In the genomic region with DNA sequence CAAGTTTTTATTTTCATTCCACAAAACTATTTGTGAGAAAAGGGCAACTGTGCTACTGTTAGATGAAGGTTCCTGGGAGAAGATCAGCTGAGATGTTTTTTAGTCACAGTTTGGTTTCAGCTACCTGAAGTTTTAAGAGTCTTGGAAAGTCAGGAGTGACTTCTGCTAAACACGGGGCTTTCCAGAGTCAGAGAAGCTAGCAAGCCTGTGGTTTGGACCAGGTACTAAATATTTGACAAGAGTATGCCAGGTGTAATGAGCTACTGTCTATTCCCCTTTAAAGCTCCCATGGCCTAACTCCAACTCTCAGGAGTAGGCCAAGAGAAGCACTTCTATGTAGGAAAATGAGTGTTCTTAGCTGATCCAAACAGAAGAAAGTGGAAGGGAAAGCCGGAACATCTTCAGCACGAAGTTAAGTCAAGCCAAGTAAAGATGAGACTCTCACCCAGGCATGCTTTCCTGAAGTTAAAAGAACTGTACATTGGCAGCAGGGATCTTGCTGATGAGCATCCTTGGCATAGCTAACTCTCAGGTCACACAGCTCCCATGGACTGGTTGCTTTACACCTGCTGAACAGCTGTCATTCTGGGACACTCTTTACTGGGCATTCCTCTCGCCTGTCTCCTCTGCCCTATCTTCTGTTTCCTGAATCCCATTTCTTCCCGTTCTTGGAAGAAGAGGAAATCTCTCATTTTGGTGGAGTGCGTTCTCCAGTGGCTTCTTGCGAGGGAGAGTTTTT, we compare ENCODE assay signal across 28 cellular contexts. TPM values are rescaled to one million over a fixed set of nuclear protein-coding genes. Genes with fewer than 3 reads are reported as not detected.
A peak's percentile ranks its signal among the peaks of the same experiment; 100 is the strongest.
DNase-seq lines count a peak whose midpoint lies in the region; FAIRE-seq and TF ChIP-seq lines count a peak whose summit lies in the region.
"Had no signal": no experiment of that assay in that cellular context is flagged by ENCODE, and none has a peak within 500 bp of the region (broad histone marks: within the 10 kb centered on the region; RNA-seq: fewer than 3 reads in every experiment).

No MANE protein-coding gene starts in this region.

- peak overlapping the region; percentile 12 for H3K18ac ChIP-seq in mesendoderm (ENCODE audit: low read length)

- WGBS in mesendoderm (ENCODE audit: extremely low coverage, insufficient coverage, low lambda C conversion rate): no CpG with 5 or more reads among the region's 7 CpGs

- TF ChIP-seq CTCF in bronchial epithelial cell (IDR thresholded peaks at IDR 0.05; ENCODE audit: insufficient read depth, low read length, severe bottlenecking) (no peak), GM10266 (IDR thresholded peaks at IDR 0.05; ENCODE audit: control insufficient read depth, insufficient read depth, low read depth, missing control alignments) (no peak)

- H3K79me1 ChIP-seq in mesendoderm (ENCODE audit: low read length): no peaks in the 10 kb centered on the region

- no peak overlapping the region for H3K9ac ChIP-seq in mesendoderm (ENCODE audit: low read length)

- DNase-seq in NCI-H2196 treated with DMSO at 0.1 percent for 48 hours (lab: John Stamatoyannopoulos, UW; ENCODE audit: unreplicated experiment) (peak; percentile 26), NCI-H2196 (lab: John Stamatoyannopoulos, UW; ENCODE audit: unreplicated experiment) (no peak), bronchial epithelial cell (ENCODE audit: low read depth) (peak; percentile 59), mesendoderm (no peak), GM10266 (ENCODE audit: extremely low spot score) (no peak), NCI-H526 treated with DMSO at 0.1 percent for 48 hours (lab: John Stamatoyannopoulos, UW) (no peak), NCI-H1694 (lab: John Stamatoyannopoulos, UW) (no peak), A172 (ENCODE audit: low spot score) (no peak)
- DNase-seq: activated CD4-positive, alpha-beta T cell treated with anti-CD3 and anti-CD28 coated beads, Interleukin-2, amount 10 ng/mL, durations not matched to agents 24 days and 14 days; activated CD8-positive, alpha-beta memory T cell treated with anti-CD3 and anti-CD28 coated beads, Interleukin-2, amount 10 ng/mL, durations not matched to agents 7 days and 5 days; DND-41; effector memory CD4-positive, alpha-beta T cell; NCI-H1417 treated with DMSO at 0.1 percent for 48 hours; NCI-H2171 treated with DMSO at 0.1 percent for 48 hours; NCI-H774; SHP77 treated with DMSO at 0.1 percent for 48 hours; stimulated activated naive CD8-positive, alpha-beta T cell treated with anti-CD3 and anti-CD28 coated beads, Interleukin-15, amount 100 ng/mL, for 72 hours; T-cell had no signal

- H3K4me2 ChIP-seq in mesendoderm (ENCODE audit: low read length): no peak overlapping the region

- H3K4me1 ChIP-seq in mesendoderm (ENCODE audit: control insufficient read depth, low read depth, low read length): peaks cover 3% of the 10 kb centered on the region

- no peaks in the 10 kb centered on the region for H3K36me3 ChIP-seq in bronchial epithelial cell (ENCODE audit: control insufficient read depth, insufficient read depth, low read length)
- H3K36me3 ChIP-seq in mesendoderm (ENCODE audit: control insufficient read depth, insufficient read depth, low read length): no peaks in the 10 kb centered on the region
- H3K36me3 ChIP-seq: esophagus muscularis mucosa, right atrium auricular region, tibial nerve had no signal

- H3K79me2 ChIP-seq in mesendoderm (ENCODE audit: control insufficient read depth, insufficient read depth, low read length): no peaks in the 10 kb centered on the region

- no peak overlapping the region for H3K27ac ChIP-seq in mesendoderm (ENCODE audit: low read depth, low read length)
- H3K27ac ChIP-seq: 22Rv1, esophagus muscularis mucosa, HL-60, right atrium auricular region, tibial nerve had no signal

- FAIRE-seq in bronchial epithelial cell (lab: Jason Lieb, UNC): no peak
- FAIRE-seq: colon, H54 had no signal

- H2BK15ac ChIP-seq in mesendoderm (replicated peaks; ENCODE audit: low read depth): no peak overlapping the region

- no peaks in the 10 kb centered on the region for H3K27me3 ChIP-seq in bronchial epithelial cell (ENCODE audit: control insufficient read depth, insufficient read depth, low read length)
- H3K27me3 ChIP-seq in mesendoderm (ENCODE audit: insufficient read depth, low read length, poor library complexity): no peaks in the 10 kb centered on the region
- H3K27me3 ChIP-seq: esophagus muscularis mucosa, right atrium auricular region, tibial nerve had no signal

- H3K4me3 ChIP-seq in bronchial epithelial cell (ENCODE audit: low read depth, low read length): no peak overlapping the region
- no peak overlapping the region for H3K4me3 ChIP-seq in mesendoderm (ENCODE audit: low read length)
- H3K4me3 ChIP-seq: esophagus muscularis mucosa, right atrium auricular region, tibial nerve had no signal

- H3K23ac ChIP-seq in mesendoderm (ENCODE audit: low read length): no peak overlapping the region

- no peak overlapping the region for H4K5ac ChIP-seq in mesendoderm (ENCODE audit: low read length)

- peak overlapping the region; percentile 37 for H3K56ac ChIP-seq in mesendoderm (ENCODE audit: low read length)

- no peak overlapping the region for H3K4ac ChIP-seq in mesendoderm (ENCODE audit: low read depth, low read length)

- H4K8ac ChIP-seq in mesendoderm (ENCODE audit: low read depth, low read length): no peak overlapping the region

- H2BK5ac ChIP-seq in mesendoderm (ENCODE audit: low read length): peak overlapping the region; percentile 44

- H2AK5ac ChIP-seq in mesendoderm (ENCODE audit: low read length): no peak overlapping the region

- H2BK120ac ChIP-seq in mesendoderm (ENCODE audit: low read depth, low read length): no peak overlapping the region

RNA-seq across cellular contexts. Expression of a gene that starts 22.5 kb away (rescaled TPM):
- not detected in 2 replicates for total RNA-seq in bronchial epithelial cell
- polyA plus RNA-seq in mesendoderm (2013, experiment 1 of 2): 1.3 TPM
- 1.3 TPM for polyA plus RNA-seq in mesendoderm (2013, experiment 2 of 2)
- total RNA-seq in A172 (2014; rRNA removed; shearing (Covaris generic)): 0.45 and 2.1 TPM in 2 replicates
- total RNA-seq: activated CD4-positive, alpha-beta T cell treated with anti-CD3 and anti-CD28 coated beads, Interleukin-2, amount 10 ng/mL, durations not matched to agents 24 days and 14 days; activated CD8-positive, alpha-beta memory T cell treated with anti-CD3 and anti-CD28 coated beads, Interleukin-2, amount 10 ng/mL, durations not matched to agents 7 days and 5 days; activated T-helper 1 cell treated with anti-CD3 and anti-CD28 coated beads, Interleukin-12 subunit alpha, Interleukin-12 subunit beta, Interleukin-2, Interleukin-4 antibody, amounts not matched to agents 30 ng/mL and 10 ng/mL and 1 ng/mL, durations not matched to agents 14 hours and 24 hours and 36 hours; kidney epithelial cell; OCI-LY7; T-cell had no signal

Comparison
In these comparisons a context has a peak if more than half of its experiments do, and no peak if none do; other contexts are left out.
1. DNase-seq: peak in NCI-H2196 treated with DMSO at 0.1 percent for 48 hours (single experiment) and bronchial epithelial cell (single experiment); none in NCI-H2196 (single experiment), mesendoderm (single experiment), GM10266 (single experiment), NCI-H526 treated with DMSO at 0.1 percent for 48 hours (single experiment), NCI-H1694 (single experiment) and A172 (single experiment).